1 cellular context compared by ENCODE assay signal in the genomic region with DNA sequence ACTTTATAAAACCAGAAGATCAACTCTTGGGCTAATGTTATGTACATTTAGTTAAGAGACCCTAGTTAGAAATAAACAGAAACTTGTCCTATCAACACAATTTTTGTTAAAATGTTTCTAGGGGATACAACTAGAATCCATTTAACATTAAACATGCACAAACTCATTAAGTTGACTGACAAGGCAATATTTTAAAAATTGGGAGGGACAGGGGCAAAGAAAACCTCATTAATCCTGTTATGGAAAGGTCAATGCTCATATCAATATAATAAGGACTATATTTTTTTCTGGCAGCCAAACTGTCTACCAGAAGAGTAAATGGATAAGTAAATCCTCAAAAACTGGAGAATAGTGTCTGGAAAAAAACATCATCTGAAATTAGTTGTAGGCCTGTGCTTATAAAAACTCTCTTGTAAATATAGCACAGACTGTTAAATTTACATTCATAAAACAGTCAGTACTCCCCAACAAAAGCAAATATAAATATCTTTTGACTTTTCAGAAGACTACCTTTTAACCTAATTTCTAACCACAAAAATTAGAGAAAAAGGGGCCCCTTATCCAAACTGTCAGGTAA.
A peak's percentile ranks its signal among the peaks of the same experiment; 100 is the strongest.
TF ChIP-seq lines count a peak whose summit lies in the region.

No MANE protein-coding gene starts in this region.

TF ChIP-seq in HepG2, 621 proteins besides CTCF, POLR2A, EP300 and RAD21:
- TF ChIP-seq ZNF788 (CRISPR knock-in tag; IDR thresholded peaks at IDR 0.05; ENCODE audit: borderline replicate concordance), result no peak
- peak; percentile 21; the same call in 1 of the 2 replicates for TF ChIP-seq CREM (IDR thresholded peaks at IDR 0.05)
- TF ChIP-seq CREM (CRISPR knock-in tag; IDR thresholded peaks at IDR 0.05), result no peak
- peak; percentile 7 for TF ChIP-seq AGO2 (optimal IDR thresholded peaks at IDR 0.05; ENCODE audit: low read depth, low read length)
